ENCODE assay signal across 9 cellular contexts in genomic region chr4:73221734-73222133, GRCh38. TPM values are rescaled to one million over a fixed set of nuclear protein-coding genes. Genes with fewer than 3 reads are reported as not detected.
DNase-seq lines count a peak whose midpoint lies in the region; ATAC-seq and TF ChIP-seq lines count a peak whose summit lies in the region.
"Had no signal": no experiment of that assay in that cellular context is flagged by ENCODE, and none has a peak within 500 bp of the region (broad histone marks: within the 10 kb centered on the region; RNA-seq: fewer than 3 reads in every experiment).

No MANE protein-coding gene starts in this region.

- no peak for TF ChIP-seq CTCF in Caco-2 (IDR thresholded peaks at IDR 0.05; ENCODE audit: insufficient read depth in 1 of 2, low read depth in 1 of 2, low read length in 1 of 2, severe bottlenecking in 1 of 2, unreplicated experiment in 1 of 2)
- TF ChIP-seq CTCF in NB4 (IDR thresholded peaks at IDR 0.05; ENCODE audit: low read depth, low read length): no peak
- TF ChIP-seq CTCF in coronary artery (IDR thresholded peaks at IDR 0.05): no peak
- no peak for TF ChIP-seq CTCF in neural progenitor cell (IDR thresholded peaks at IDR 0.05)

- no peaks in the 10 kb centered on the region for H3K27me3 Mint-ChIP-seq in Caco-2 (ENCODE audit: insufficient read depth, unreplicated experiment)
- H3K27me3 Mint-ChIP-seq in neural progenitor cell (ENCODE audit: insufficient read depth, low read depth): no peaks in the 10 kb centered on the region

- H3K9me3 Mint-ChIP-seq in Caco-2 (ENCODE audit: unreplicated experiment) (no peaks in the 10 kb centered on the region), neural progenitor cell (no peaks in the 10 kb centered on the region)

- H3K36me3 Mint-ChIP-seq in Caco-2 (ENCODE audit: insufficient read depth, unreplicated experiment) (peaks cover 4% of the 10 kb centered on the region), neural progenitor cell (peaks cover 2% of the 10 kb centered on the region)

- POLR2A ChIA-PET in Caco-2 (lab: Charles Lee): no interaction called here

- H3K4me1 Mint-ChIP-seq in Caco-2 (ENCODE audit: low read depth, unreplicated experiment) (peaks cover 7% of the 10 kb centered on the region), neural progenitor cell (peaks cover 14% of the 10 kb centered on the region)

- peaks cover 98% of the 10 kb centered on the region for H3K79me2 ChIP-seq in neural progenitor cell (ENCODE audit: low read depth)

- H3K4me2 ChIP-seq in neural progenitor cell: no peak overlapping the region

- peak overlapping the region; percentile 38 for H3K4me3 Mint-ChIP-seq in Caco-2 (ENCODE audit: unreplicated experiment)
- peak overlapping the region; percentile 76 for H3K4me3 Mint-ChIP-seq in neural progenitor cell

- ATAC-seq in left colon (no peak), GM19455 (IDR thresholded peaks at IDR 0.05; ENCODE audit: unreplicated experiment) (no peak)

- intact Hi-C loops in Caco-2 (cut with micrococcal nuclease; ENCODE audit: unreplicated experiment): loop anchor here (2.0 kb wide), 1 partner anchor 35 kb away; no protein-coding TSS in a partner anchor
- intact Hi-C loops in left colon (cut with DNase I, micrococcal nuclease): no loop called here

- H3K27ac ChIP-seq in coronary artery: no peak overlapping the region
- no peak overlapping the region for H3K27ac ChIP-seq in neural progenitor cell

- H3K4me1 ChIP-seq in Caco-2: peaks cover 10% of the 10 kb centered on the region; the same call in 1 of the 2 replicates
- peaks cover 20% of the 10 kb centered on the region for H3K4me1 ChIP-seq in neural progenitor cell

- H3K4me3 ChIP-seq in Caco-2 (ENCODE audit: low read depth, low read length) (no peak overlapping the region), NB4 (ENCODE audit: low read depth, low read length) (peak overlapping the region; percentile 97), coronary artery (peak overlapping the region; percentile 71), neural progenitor cell (no peak overlapping the region)
- H3K4me3 ChIP-seq: mucosa of descending colon had no signal

- H3K27me3 ChIP-seq in Caco-2 (replicated peaks; ENCODE audit: control insufficient read depth, insufficient read depth, low read length) (no peaks in the 10 kb centered on the region), neural progenitor cell (no peaks in the 10 kb centered on the region)

- H3F3A ChIP-seq in neural progenitor cell (ENCODE audit: low read depth): no peaks in the 10 kb centered on the region

- no peaks in the 10 kb centered on the region for H3K9me3 ChIP-seq in Caco-2
- no peaks in the 10 kb centered on the region for H3K9me3 ChIP-seq in neural progenitor cell (ENCODE audit: low read depth)
- H3K9me3 ChIP-seq: mucosa of descending colon had no signal

- CTCF ChIA-PET in Caco-2 (lab: Charles Lee): no interaction called here

- BruUV-seq in Caco-2 (replicated peaks; lab: Mats Ljungman, UMichigan): no TSS peak

- H4K20me1 ChIP-seq in neural progenitor cell (ENCODE audit: low read depth): peaks cover 65% of the 10 kb centered on the region

- H3K27ac Mint-ChIP-seq in Caco-2 (ENCODE audit: unreplicated experiment) (no peak overlapping the region), neural progenitor cell (peak overlapping the region; percentile 72)

- DNase-seq in Caco-2 (no peak), NB4 (ENCODE audit: low read depth) (no peak), coronary artery (ENCODE audit: low spot score) (no peak), neural progenitor cell (ENCODE audit: low spot score) (no peak), left colon (no peak)
- no peak for DNase-seq in stimulated activated CD4-positive, alpha-beta T cell treated with anti-CD3 and anti-CD28 coated beads, Interleukin-15, amount 100 ng/mL, for 24 hours
- DNase-seq: mucosa of descending colon, NCI-H1694 treated with DMSO at 0.1 percent for 48 hours had no signal

- H3K36me3 ChIP-seq in Caco-2 (ENCODE audit: control insufficient read depth, insufficient read depth, low read length) (no peaks in the 10 kb centered on the region), neural progenitor cell (no peaks in the 10 kb centered on the region)

- no peak for TF ChIP-seq POLR2A in NB4 (IDR thresholded peaks at IDR 0.05; ENCODE audit: extremely low read depth, insufficient read length)

- H2AFZ ChIP-seq in neural progenitor cell (replicated peaks): no peak overlapping the region

- H3K9ac ChIP-seq in neural progenitor cell: no peak overlapping the region

RNA-seq across cellular contexts. Expression of gene ANKRD17, which starts 36.9 kb away (rescaled TPM):
- total RNA-seq in Caco-2 (2022): 66.8 and 73.0 TPM in 2 replicates
- total RNA-seq in neural progenitor cell (ENCODE audit: low replicate concordance): 61.9 and 67.3 TPM in 2 replicates
- 10 to 100 TPM; 58.3 to 61.1 TPM for total RNA-seq in left colon

Comparison
In these comparisons a context has a peak if more than half of its experiments do, and no peak if none do; other contexts are left out.
1. H3K4me3 ChIP-seq: peak in NB4 (single experiment) and coronary artery (single experiment); none in Caco-2 (single experiment) and neural progenitor cell (single experiment).